Comparison of ENCODE assay signal across 24 cellular contexts in genomic region chr4:110914791-110915190, GRCh38.
"Had no signal": no experiment of that assay in that cellular context is flagged by ENCODE, and none has a peak within 500 bp of the region (broad histone marks: within the 10 kb centered on the region; RNA-seq: fewer than 3 reads in every experiment).

No MANE protein-coding gene starts in this region.

- H3K9me3 ChIP-seq: colonic mucosa, esophagus muscularis mucosa, esophagus squamous epithelium, gastrocnemius medialis, gastroesophageal sphincter, heart left ventricle, heart right ventricle had no signal

- H3K27me3 Mint-ChIP-seq: dendritic cell treated with granulocyte-macrophage colony-stimulating factor and Interleukin-4, amounts not matched to agents 40 ng/mL and 50 ng/mL, for 4 days; effector memory CD8-positive, alpha-beta T cell had no signal

- H3K4me3 Mint-ChIP-seq: dendritic cell treated with granulocyte-macrophage colony-stimulating factor and Interleukin-4, amounts not matched to agents 40 ng/mL and 50 ng/mL, for 4 days; effector memory CD8-positive, alpha-beta T cell; endodermal cell had no signal

- ATAC-seq: effector memory CD8-positive, alpha-beta T cell; esophagus mucosa; foreskin keratinocyte; gastrocnemius medialis; gastroesophageal sphincter; heart left ventricle; heart right ventricle had no signal

- H3K4me3 ChIP-seq: colonic mucosa, coronary artery, dorsolateral prefrontal cortex, esophagus muscularis mucosa, esophagus squamous epithelium, gastrocnemius medialis, gastroesophageal sphincter, heart left ventricle, heart right ventricle had no signal

- H3K27ac ChIP-seq: colonic mucosa, coronary artery, dorsolateral prefrontal cortex, epithelial cell of prostate, esophagus muscularis mucosa, esophagus squamous epithelium, foreskin keratinocyte, gastrocnemius medialis, gastroesophageal sphincter, heart left ventricle, heart right ventricle had no signal

- H3K36me3 ChIP-seq: colonic mucosa, esophagus muscularis mucosa, esophagus squamous epithelium, gastrocnemius medialis, gastroesophageal sphincter, heart left ventricle, heart right ventricle had no signal

- H3K9me3 Mint-ChIP-seq: dendritic cell treated with granulocyte-macrophage colony-stimulating factor and Interleukin-4, amounts not matched to agents 40 ng/mL and 50 ng/mL, for 4 days; endodermal cell had no signal

- H3K27ac Mint-ChIP-seq: dendritic cell treated with granulocyte-macrophage colony-stimulating factor and Interleukin-4, amounts not matched to agents 40 ng/mL and 50 ng/mL, for 4 days; effector memory CD8-positive, alpha-beta T cell; endodermal cell had no signal

- DNase-seq: colonic mucosa; cortex of kidney; dermis blood vessel endothelial cell; dorsolateral prefrontal cortex; effector CD4-positive, alpha-beta T cell; effector CD8-positive, alpha-beta T cell; effector memory CD4-positive, alpha-beta T cell; effector memory CD8-positive, alpha-beta T cell; endodermal cell; erythroblast; esophagus squamous epithelium; foreskin fibroblast; foreskin keratinocyte; foreskin melanocyte; gastrocnemius medialis; glutamatergic neuron; heart left ventricle; heart right ventricle had no signal

- H3K4me1 ChIP-seq: esophagus muscularis mucosa, esophagus squamous epithelium, foreskin keratinocyte, gastrocnemius medialis, gastroesophageal sphincter, heart left ventricle, heart right ventricle had no signal

- H3K27me3 ChIP-seq: colonic mucosa, esophagus muscularis mucosa, esophagus squamous epithelium, gastrocnemius medialis, gastroesophageal sphincter, heart left ventricle, heart right ventricle had no signal
